ENCODE assay signal across 2 cellular contexts in the genomic region with DNA sequence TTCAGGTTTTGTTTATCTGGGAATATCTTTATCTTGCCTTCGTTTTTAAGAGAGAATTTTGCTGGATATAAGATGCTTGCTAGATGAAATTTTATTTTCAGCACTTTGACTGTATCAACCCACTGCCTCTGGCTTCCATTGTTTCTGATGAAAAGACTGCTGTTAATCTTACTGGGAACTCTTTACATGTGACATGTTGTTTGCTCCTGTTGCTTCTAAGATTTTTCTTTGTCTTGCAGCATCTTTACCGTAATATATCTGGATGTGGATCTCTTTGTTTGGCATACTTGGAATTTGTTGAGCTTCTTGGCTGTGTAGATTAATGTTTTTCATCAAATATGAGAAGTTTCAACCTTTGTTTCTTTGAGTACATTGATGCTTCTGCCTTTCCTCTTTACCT.
TF ChIP-seq lines count a peak whose summit lies in the region.

No MANE protein-coding gene starts in this region.

TF ChIP-seq in A549, 52 proteins besides CTCF, POLR2A, EP300 and RAD21 (continued from another document):
- TF ChIP-seq HOXB13 (CRISPR knock-in tag; IDR thresholded peaks at IDR 0.05; ENCODE audit: low read depth) (no peak), CEBPB (IDR thresholded peaks at IDR 0.05) (no peak), FOSB (CRISPR knock-in tag; IDR thresholded peaks at IDR 0.05) (no peak), MAZ (IDR thresholded peaks at IDR 0.05; ENCODE audit: borderline replicate concordance, low read depth, low read length) (no peak)
- TF ChIP-seq, protein P1, sequence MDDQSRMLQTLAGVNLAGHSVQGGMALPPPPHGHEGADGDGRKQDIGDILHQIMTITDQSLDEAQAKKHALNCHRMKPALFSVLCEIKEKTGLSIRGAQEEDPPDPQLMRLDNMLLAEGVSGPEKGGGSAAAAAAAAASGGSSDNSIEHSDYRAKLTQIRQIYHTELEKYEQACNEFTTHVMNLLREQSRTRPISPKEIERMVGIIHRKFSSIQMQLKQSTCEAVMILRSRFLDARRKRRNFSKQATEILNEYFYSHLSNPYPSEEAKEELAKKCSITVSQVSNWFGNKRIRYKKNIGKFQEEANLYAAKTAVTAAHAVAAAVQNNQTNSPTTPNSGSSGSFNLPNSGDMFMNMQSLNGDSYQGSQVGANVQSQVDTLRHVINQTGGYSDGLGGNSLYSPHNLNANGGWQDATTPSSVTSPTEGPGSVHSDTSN (IDR thresholded peaks at IDR 0.05), result no peak

TF ChIP-seq in HEK293, 187 proteins besides CTCF, POLR2A, EP300 and RAD21 (continued from another document and continues in another):
- TF ChIP-seq, protein P2, sequence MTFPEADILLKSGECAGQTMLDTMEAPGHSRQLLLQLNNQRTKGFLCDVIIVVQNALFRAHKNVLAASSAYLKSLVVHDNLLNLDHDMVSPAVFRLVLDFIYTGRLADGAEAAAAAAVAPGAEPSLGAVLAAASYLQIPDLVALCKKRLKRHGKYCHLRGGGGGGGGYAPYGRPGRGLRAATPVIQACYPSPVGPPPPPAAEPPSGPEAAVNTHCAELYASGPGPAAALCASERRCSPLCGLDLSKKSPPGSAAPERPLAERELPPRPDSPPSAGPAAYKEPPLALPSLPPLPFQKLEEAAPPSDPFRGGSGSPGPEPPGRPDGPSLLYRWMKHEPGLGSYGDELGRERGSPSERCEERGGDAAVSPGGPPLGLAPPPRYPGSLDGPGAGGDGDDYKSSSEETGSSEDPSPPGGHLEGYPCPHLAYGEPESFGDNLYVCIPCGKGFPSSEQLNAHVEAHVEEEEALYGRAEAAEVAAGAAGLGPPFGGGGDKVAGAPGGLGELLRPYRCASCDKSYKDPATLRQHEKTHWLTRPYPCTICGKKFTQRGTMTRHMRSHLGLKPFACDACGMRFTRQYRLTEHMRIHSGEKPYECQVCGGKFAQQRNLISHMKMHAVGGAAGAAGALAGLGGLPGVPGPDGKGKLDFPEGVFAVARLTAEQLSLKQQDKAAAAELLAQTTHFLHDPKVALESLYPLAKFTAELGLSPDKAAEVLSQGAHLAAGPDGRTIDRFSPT (tag by site-specific recombination; IDR thresholded peaks at IDR 0.05), result no peak
- TF ChIP-seq ZBTB17 (tag by site-specific recombination; IDR thresholded peaks at IDR 0.05) (no peak), ZNF555 (tag by site-specific recombination; conservative IDR thresholded peaks at IDR 0.05) (no peak), ZNF221 (tag by site-specific recombination; IDR thresholded peaks at IDR 0.05; ENCODE audit: borderline replicate concordance) (no peak), ZNF521 (tag by site-specific recombination; IDR thresholded peaks at IDR 0.05) (no peak), ZNF549 (tag by site-specific recombination; IDR thresholded peaks at IDR 0.05) (peak; percentile 69), ZNF184 (tag by site-specific recombination; IDR thresholded peaks at IDR 0.05) (no peak), ZFP41 (tag by site-specific recombination; IDR thresholded peaks at IDR 0.05; ENCODE audit: borderline replicate concordance) (no peak), MZF1 (tag by site-specific recombination; IDR thresholded peaks at IDR 0.05; ENCODE audit: borderline replicate concordance) (no peak), ZNF843 (tag by site-specific recombination; IDR thresholded peaks at IDR 0.05) (no peak), ZNF664 (tag by site-specific recombination; IDR thresholded peaks at IDR 0.05) (no peak), ZEB2 (tag by site-specific recombination; IDR thresholded peaks at IDR 0.05) (no peak), RBAK (tag by site-specific recombination; IDR thresholded peaks at IDR 0.05) (no peak), YY1 (tag by site-specific recombination; IDR thresholded peaks at IDR 0.05) (no peak), ZSCAN23 (tag by site-specific recombination; IDR thresholded peaks at IDR 0.05) (no peak), GLIS2 (tag by site-specific recombination; IDR thresholded peaks at IDR 0.05) (no peak), ZNF391 (tag by site-specific recombination; IDR thresholded peaks at IDR 0.05; ENCODE audit: borderline replicate concordance, low read depth) (no peak), ZNF596 (tag by site-specific recombination; IDR thresholded peaks at IDR 0.05) (no peak), ZNF350 (tag by site-specific recombination; IDR thresholded peaks at IDR 0.05) (0 out of 2 replicates have a peak, but pooled peaks have one; percentile 38), KLF10 (tag by site-specific recombination; IDR thresholded peaks at IDR 0.05) (no peak), KLF9 (tag by site-specific recombination; IDR thresholded peaks at IDR 0.05; ENCODE audit: low read depth) (no peak), ZNF114 (tag by site-specific recombination; IDR thresholded peaks at IDR 0.05) (no peak), ZNF140 (tag by site-specific recombination; IDR thresholded peaks at IDR 0.05) (no peak), ZNF155 (tag by site-specific recombination; IDR thresholded peaks at IDR 0.05) (peak; percentile 73; the same call in 1 of the 2 replicates), TCF7L2 (IDR thresholded peaks at IDR 0.05; ENCODE audit: borderline replicate concordance, low read depth, low read length) (no peak), ZNF2 (tag by site-specific recombination; IDR thresholded peaks at IDR 0.05) (no peak)
- TF ChIP-seq, protein P3, sequence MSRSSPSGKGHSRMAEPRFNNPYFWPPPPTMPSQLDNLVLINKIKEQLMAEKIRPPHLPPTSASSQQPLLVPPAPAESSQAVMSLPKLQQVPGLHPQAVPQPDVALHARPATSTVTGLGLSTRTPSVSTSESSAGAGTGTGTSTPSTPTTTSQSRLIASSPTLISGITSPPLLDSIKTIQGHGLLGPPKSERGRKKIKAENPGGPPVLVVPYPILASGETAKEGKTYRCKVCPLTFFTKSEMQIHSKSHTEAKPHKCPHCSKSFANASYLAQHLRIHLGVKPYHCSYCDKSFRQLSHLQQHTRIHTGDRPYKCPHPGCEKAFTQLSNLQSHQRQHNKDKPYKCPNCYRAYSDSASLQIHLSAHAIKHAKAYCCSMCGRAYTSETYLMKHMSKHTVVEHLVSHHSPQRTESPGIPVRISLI (tag by site-specific recombination; IDR thresholded peaks at IDR 0.05), result no peak
- TF ChIP-seq, protein P4, sequence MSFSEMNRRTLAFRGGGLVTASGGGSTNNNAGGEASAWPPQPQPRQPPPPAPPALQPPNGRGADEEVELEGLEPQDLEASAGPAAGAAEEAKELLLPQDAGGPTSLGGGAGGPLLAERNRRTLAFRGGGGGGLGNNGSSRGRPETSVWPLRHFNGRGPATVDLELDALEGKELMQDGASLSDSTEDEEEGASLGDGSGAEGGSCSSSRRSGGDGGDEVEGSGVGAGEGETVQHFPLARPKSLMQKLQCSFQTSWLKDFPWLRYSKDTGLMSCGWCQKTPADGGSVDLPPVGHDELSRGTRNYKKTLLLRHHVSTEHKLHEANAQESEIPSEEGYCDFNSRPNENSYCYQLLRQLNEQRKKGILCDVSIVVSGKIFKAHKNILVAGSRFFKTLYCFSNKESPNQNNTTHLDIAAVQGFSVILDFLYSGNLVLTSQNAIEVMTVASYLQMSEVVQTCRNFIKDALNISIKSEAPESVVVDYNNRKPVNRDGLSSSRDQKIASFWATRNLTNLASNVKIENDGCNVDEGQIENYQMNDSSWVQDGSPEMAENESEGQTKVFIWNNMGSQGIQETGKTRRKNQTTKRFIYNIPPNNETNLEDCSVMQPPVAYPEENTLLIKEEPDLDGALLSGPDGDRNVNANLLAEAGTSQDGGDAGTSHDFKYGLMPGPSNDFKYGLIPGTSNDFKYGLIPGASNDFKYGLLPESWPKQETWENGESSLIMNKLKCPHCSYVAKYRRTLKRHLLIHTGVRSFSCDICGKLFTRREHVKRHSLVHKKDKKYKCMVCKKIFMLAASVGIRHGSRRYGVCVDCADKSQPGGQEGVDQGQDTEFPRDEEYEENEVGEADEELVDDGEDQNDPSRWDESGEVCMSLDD (tag by site-specific recombination; IDR thresholded peaks at IDR 0.05), result 0 out of 2 replicates have a peak, but pooled peaks have one; percentile 16
- TF ChIP-seq, protein P5, sequence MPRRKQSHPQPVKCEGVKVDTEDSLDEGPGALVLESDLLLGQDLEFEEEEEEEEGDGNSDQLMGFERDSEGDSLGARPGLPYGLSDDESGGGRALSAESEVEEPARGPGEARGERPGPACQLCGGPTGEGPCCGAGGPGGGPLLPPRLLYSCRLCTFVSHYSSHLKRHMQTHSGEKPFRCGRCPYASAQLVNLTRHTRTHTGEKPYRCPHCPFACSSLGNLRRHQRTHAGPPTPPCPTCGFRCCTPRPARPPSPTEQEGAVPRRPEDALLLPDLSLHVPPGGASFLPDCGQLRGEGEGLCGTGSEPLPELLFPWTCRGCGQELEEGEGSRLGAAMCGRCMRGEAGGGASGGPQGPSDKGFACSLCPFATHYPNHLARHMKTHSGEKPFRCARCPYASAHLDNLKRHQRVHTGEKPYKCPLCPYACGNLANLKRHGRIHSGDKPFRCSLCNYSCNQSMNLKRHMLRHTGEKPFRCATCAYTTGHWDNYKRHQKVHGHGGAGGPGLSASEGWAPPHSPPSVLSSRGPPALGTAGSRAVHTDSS (tag by site-specific recombination; IDR thresholded peaks at IDR 0.05), result no peak
- TF ChIP-seq, protein P6, sequence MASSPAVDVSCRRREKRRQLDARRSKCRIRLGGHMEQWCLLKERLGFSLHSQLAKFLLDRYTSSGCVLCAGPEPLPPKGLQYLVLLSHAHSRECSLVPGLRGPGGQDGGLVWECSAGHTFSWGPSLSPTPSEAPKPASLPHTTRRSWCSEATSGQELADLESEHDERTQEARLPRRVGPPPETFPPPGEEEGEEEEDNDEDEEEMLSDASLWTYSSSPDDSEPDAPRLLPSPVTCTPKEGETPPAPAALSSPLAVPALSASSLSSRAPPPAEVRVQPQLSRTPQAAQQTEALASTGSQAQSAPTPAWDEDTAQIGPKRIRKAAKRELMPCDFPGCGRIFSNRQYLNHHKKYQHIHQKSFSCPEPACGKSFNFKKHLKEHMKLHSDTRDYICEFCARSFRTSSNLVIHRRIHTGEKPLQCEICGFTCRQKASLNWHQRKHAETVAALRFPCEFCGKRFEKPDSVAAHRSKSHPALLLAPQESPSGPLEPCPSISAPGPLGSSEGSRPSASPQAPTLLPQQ (tag by site-specific recombination; IDR thresholded peaks at IDR 0.05), result no peak
- TF ChIP-seq, protein P7, sequence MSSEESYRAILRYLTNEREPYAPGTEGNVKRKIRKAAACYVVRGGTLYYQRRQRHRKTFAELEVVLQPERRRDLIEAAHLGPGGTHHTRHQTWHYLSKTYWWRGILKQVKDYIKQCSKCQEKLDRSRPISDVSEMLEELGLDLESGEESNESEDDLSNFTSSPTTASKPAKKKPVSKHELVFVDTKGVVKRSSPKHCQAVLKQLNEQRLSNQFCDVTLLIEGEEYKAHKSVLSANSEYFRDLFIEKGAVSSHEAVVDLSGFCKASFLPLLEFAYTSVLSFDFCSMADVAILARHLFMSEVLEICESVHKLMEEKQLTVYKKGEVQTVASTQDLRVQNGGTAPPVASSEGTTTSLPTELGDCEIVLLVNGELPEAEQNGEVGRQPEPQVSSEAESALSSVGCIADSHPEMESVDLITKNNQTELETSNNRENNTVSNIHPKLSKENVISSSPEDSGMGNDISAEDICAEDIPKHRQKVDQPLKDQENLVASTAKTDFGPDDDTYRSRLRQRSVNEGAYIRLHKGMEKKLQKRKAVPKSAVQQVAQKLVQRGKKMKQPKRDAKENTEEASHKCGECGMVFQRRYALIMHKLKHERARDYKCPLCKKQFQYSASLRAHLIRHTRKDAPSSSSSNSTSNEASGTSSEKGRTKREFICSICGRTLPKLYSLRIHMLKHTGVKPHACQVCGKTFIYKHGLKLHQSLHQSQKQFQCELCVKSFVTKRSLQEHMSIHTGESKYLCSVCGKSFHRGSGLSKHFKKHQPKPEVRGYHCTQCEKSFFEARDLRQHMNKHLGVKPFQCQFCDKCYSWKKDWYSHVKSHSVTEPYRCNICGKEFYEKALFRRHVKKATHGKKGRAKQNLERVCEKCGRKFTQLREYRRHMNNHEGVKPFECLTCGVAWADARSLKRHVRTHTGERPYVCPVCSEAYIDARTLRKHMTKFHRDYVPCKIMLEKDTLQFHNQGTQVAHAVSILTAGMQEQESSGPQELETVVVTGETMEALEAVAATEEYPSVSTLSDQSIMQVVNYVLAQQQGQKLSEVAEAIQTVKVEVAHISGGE (tag by site-specific recombination; conservative IDR thresholded peaks at IDR 0.05; ENCODE audit: low read depth), result peak; percentile 71
- TF ChIP-seq, protein P8, sequence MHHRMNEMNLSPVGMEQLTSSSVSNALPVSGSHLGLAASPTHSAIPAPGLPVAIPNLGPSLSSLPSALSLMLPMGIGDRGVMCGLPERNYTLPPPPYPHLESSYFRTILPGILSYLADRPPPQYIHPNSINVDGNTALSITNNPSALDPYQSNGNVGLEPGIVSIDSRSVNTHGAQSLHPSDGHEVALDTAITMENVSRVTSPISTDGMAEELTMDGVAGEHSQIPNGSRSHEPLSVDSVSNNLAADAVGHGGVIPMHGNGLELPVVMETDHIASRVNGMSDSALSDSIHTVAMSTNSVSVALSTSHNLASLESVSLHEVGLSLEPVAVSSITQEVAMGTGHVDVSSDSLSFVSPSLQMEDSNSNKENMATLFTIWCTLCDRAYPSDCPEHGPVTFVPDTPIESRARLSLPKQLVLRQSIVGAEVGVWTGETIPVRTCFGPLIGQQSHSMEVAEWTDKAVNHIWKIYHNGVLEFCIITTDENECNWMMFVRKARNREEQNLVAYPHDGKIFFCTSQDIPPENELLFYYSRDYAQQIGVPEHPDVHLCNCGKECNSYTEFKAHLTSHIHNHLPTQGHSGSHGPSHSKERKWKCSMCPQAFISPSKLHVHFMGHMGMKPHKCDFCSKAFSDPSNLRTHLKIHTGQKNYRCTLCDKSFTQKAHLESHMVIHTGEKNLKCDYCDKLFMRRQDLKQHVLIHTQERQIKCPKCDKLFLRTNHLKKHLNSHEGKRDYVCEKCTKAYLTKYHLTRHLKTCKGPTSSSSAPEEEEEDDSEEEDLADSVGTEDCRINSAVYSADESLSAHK (tag by site-specific recombination; IDR thresholded peaks at IDR 0.05), result no peak
- TF ChIP-seq, protein P9, sequence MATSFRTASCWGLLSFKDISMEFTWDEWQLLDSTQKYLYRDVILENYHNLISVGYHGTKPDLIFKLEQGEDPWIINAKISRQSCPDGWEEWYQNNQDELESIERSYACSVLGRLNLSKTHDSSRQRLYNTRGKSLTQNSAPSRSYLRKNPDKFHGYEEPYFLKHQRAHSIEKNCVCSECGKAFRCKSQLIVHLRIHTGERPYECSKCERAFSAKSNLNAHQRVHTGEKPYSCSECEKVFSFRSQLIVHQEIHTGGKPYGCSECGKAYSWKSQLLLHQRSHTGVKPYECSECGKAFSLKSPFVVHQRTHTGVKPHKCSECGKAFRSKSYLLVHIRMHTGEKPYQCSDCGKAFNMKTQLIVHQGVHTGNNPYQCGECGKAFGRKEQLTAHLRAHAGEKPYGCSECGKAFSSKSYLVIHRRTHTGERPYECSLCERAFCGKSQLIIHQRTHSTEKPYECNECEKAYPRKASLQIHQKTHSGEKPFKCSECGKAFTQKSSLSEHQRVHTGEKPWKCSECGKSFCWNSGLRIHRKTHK (tag by site-specific recombination; IDR thresholded peaks at IDR 0.05), result 0 out of 2 replicates have a peak, but pooled peaks have one; percentile 16
- TF ChIP-seq, protein P10, sequence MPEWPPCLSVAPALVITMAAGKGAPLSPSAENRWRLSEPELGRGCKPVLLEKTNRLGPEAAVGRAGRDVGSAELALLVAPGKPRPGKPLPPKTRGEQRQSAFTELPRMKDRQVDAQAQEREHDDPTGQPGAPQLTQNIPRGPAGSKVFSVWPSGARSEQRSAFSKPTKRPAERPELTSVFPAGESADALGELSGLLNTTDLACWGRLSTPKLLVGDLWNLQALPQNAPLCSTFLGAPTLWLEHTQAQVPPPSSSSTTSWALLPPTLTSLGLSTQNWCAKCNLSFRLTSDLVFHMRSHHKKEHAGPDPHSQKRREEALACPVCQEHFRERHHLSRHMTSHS (tag by site-specific recombination; IDR thresholded peaks at IDR 0.05), result no peak
